9 cellular contexts compared by ENCODE assay signal in the genomic region with DNA sequence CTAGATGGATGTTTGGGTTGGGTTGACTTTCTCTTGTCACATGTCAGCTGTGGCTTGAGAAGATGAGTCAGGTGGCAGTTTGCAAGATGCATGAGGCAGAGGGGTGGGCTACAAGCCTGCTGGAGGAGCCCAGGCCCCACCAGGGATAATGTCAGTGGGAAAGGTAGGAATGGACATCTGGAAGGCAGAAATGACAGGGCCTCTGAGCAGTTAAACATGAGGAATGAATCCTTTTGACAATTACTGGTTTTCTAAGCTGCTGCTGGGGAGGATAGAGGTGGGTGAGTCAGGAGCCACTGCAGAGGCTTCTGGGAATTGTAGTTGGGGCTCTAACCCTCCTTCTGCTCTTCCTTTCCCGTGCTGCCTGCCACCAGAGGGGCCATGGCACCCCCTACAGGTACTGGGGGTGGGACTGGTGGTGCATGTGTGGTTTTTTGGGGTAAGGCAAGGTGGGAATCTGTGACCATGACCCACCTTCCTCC. TPM values are rescaled to one million over a fixed set of nuclear protein-coding genes. Genes with fewer than 3 reads are reported as not detected.
DNase-seq lines count a peak whose midpoint lies in the region; ATAC-seq and TF ChIP-seq lines count a peak whose summit lies in the region.
"Had no signal": no experiment of that assay in that cellular context is flagged by ENCODE, and none has a peak within 500 bp of the region (broad histone marks: within the 10 kb centered on the region; RNA-seq: fewer than 3 reads in every experiment).

No MANE protein-coding gene starts in this region.

- in situ Hi-C loops in SK-MEL-5 (cut with HindIII; ENCODE audit: low pct_unique_long_range_greater_than_20kb, low sequenced_read_pairs) = no loop called here

- H3K9me3 ChIP-seq in body of pancreas = no peaks in the 10 kb centered on the region

- ATAC-seq in body of pancreas = peak; percentile 35
- ATAC-seq in stimulated activated effector memory CD8-positive, alpha-beta T cell treated with anti-CD3 and anti-CD28 coated beads, Interleukin-12 subunit alpha, Interleukin-12 subunit beta, amount 100 ng/mL, for 72 hours = peak; percentile 89
- ATAC-seq in HG03565 (IDR thresholded peaks at IDR 0.05; ENCODE audit: unreplicated experiment) = no peak
- ATAC-seq in HG02870 (IDR thresholded peaks at IDR 0.05; ENCODE audit: unreplicated experiment) = no peak

- no peak for TF ChIP-seq POLR2A in body of pancreas (IDR thresholded peaks at IDR 0.05)

- no peaks in the 10 kb centered on the region for H3K4me1 ChIP-seq in body of pancreas

- H3K4me1 Mint-ChIP-seq in stimulated activated effector memory CD8-positive, alpha-beta T cell treated with anti-CD3 and anti-CD28 coated beads, Interleukin-12 subunit alpha, Interleukin-12 subunit beta, amount 100 ng/mL, for 72 hours = peaks cover 14% of the 10 kb centered on the region

- H3K27ac Mint-ChIP-seq in stimulated activated effector memory CD8-positive, alpha-beta T cell treated with anti-CD3 and anti-CD28 coated beads, Interleukin-12 subunit alpha, Interleukin-12 subunit beta, amount 100 ng/mL, for 72 hours = peak overlapping the region; percentile 26

- 56 to 67% methylated on average over 1 of the region's 1 CpG for WGBS in body of pancreas, 2 donors

- intact Hi-C loops in body of pancreas (cut with DNase I) = no loop called here

- H3K36me3 ChIP-seq in body of pancreas (replicated peaks in 1 of 2; ENCODE audit: insufficient read depth in 1 of 2, low read depth in 2 of 2) = peaks cover 16 to 35% of the 10 kb centered on the region in 2 donors

- H3K27me3 ChIP-seq in body of pancreas = no peaks in the 10 kb centered on the region

- no peak overlapping the region for H3K4me3 ChIP-seq in body of pancreas

- peaks cover 92% of the 10 kb centered on the region for H3K36me3 Mint-ChIP-seq in stimulated activated effector memory CD8-positive, alpha-beta T cell treated with anti-CD3 and anti-CD28 coated beads, Interleukin-12 subunit alpha, Interleukin-12 subunit beta, amount 100 ng/mL, for 72 hours

- H3K4me3 Mint-ChIP-seq in stimulated activated effector memory CD8-positive, alpha-beta T cell treated with anti-CD3 and anti-CD28 coated beads, Interleukin-12 subunit alpha, Interleukin-12 subunit beta, amount 100 ng/mL, for 72 hours = no peak overlapping the region

- DNase-seq in activated CD4-positive, alpha-beta T cell treated with anti-CD3 and anti-CD28 coated beads for 1 hour = peak; percentile 41
- DNase-seq in activated CD4-positive, alpha-beta T cell treated with anti-CD3 and anti-CD28 coated beads, Interleukin-2, amount 50 U/mL, for 1 hour = no peak
- DNase-seq in SK-MEL-5 (ENCODE audit: low read depth, low spot score) = peak; percentile 31
- DNase-seq in body of pancreas = no peak
- peak in 1 of 2 donors; percentile 69 for DNase-seq in stimulated activated effector memory CD8-positive, alpha-beta T cell treated with anti-CD3 and anti-CD28 coated beads, Interleukin-12 subunit alpha, Interleukin-12 subunit beta, amount 100 ng/mL, for 72 hours (ENCODE audit: low spot score in 2 of 2)
- DNase-seq in glomerular visceral epithelial cell (ENCODE audit: extremely low spot score) = no peak

- H3K27ac ChIP-seq in body of pancreas = no peak overlapping the region
- H3K27ac ChIP-seq: HL-60 had no signal

- peak in 1 of 7 experiments; percentile 4 for TF ChIP-seq CTCF in body of pancreas (IDR thresholded peaks at IDR 0.05)

- no peaks in the 10 kb centered on the region for H3K9me3 Mint-ChIP-seq in stimulated activated effector memory CD8-positive, alpha-beta T cell treated with anti-CD3 and anti-CD28 coated beads, Interleukin-12 subunit alpha, Interleukin-12 subunit beta, amount 100 ng/mL, for 72 hours

RNA-seq across cellular contexts. Expression of gene SLC52A1, which starts 15.7 kb away (rescaled TPM):
- not detected in 2 replicates for total RNA-seq in SK-MEL-5 (2014; rRNA removed; shearing (Covaris generic))
- not detected in 2 replicates for polyA plus RNA-seq in SK-MEL-5 (2015; cell fraction: cytosol; rRNA removed)
- polyA plus RNA-seq in SK-MEL-5 (2015; cell fraction: nucleus; rRNA removed) = not detected in 2 replicates
- total RNA-seq in body of pancreas = not detected

RNA-seq across cellular contexts. Expression of gene KIF1C, which starts 21.8 kb away (rescaled TPM):
- 48.2 and 54.7 TPM in 2 replicates for total RNA-seq in SK-MEL-5 (2014; rRNA removed; shearing (Covaris generic))
- 46.8 and 60.9 TPM in 2 replicates for polyA plus RNA-seq in SK-MEL-5 (2015; cell fraction: cytosol; rRNA removed)
- polyA plus RNA-seq in SK-MEL-5 (2015; cell fraction: nucleus; rRNA removed) = 23.4 and 36.3 TPM in 2 replicates
- 10 to 100 TPM; 43.1 to 54.4 TPM for total RNA-seq in body of pancreas

RNA-seq across cellular contexts. Expression of gene INCA1, which starts 22.2 kb away (rescaled TPM):
- 0.16 and 0.24 TPM in 2 replicates for total RNA-seq in SK-MEL-5 (2014; rRNA removed; shearing (Covaris generic))
- polyA plus RNA-seq in SK-MEL-5 (2015; cell fraction: cytosol; rRNA removed) = 0.19 and 0.29 TPM in 2 replicates
- 0.86 TPM in 1 of 2 replicates, not detected in the other for polyA plus RNA-seq in SK-MEL-5 (2015; cell fraction: nucleus; rRNA removed)
- total RNA-seq in body of pancreas = 1 to 10 TPM in 1 of 2 donors, not detected in 1; 1.0 TPM

RNA-seq across cellular contexts. Expression of gene CAMTA2, which starts 32.0 kb away (rescaled TPM):
- total RNA-seq in SK-MEL-5 (2014; rRNA removed; shearing (Covaris generic)) = 4.4 and 5.6 TPM in 2 replicates
- 31.7 and 45.4 TPM in 2 replicates for polyA plus RNA-seq in SK-MEL-5 (2015; cell fraction: cytosol; rRNA removed)
- polyA plus RNA-seq in SK-MEL-5 (2015; cell fraction: nucleus; rRNA removed) = 56.5 and 59.3 TPM in 2 replicates
- 10 to 100 TPM; 17.1 to 48.8 TPM for total RNA-seq in body of pancreas

RNA-seq across cellular contexts. Expression of gene SPAG7, which starts 51.9 kb away (rescaled TPM):
- total RNA-seq in SK-MEL-5 (2014; rRNA removed; shearing (Covaris generic)) = 41.6 and 55.3 TPM in 2 replicates
- polyA plus RNA-seq in SK-MEL-5 (2015; cell fraction: cytosol; rRNA removed) = 42.9 and 43.0 TPM in 2 replicates
- 33.6 and 37.1 TPM in 2 replicates for polyA plus RNA-seq in SK-MEL-5 (2015; cell fraction: nucleus; rRNA removed)
- total RNA-seq in body of pancreas = 10 to 100 TPM; 26.2 to 29.0 TPM

Comparison
In these comparisons a context has a peak if more than half of its experiments do, and no peak if none do; other contexts are left out.
1. DNase-seq: peak in activated CD4-positive, alpha-beta T cell treated with anti-CD3 and anti-CD28 coated beads for 1 hour (single experiment) and SK-MEL-5 (single experiment); none in activated CD4-positive, alpha-beta T cell treated with anti-CD3 and anti-CD28 coated beads, Interleukin-2, amount 50 U/mL, for 1 hour (single experiment), body of pancreas (0 of 4) and glomerular visceral epithelial cell (single experiment).
2. ATAC-seq: peak in body of pancreas (single experiment) and stimulated activated effector memory CD8-positive, alpha-beta T cell treated with anti-CD3 and anti-CD28 coated beads, Interleukin-12 subunit alpha, Interleukin-12 subunit beta, amount 100 ng/mL, for 72 hours (single experiment); none in HG03565 (single experiment) and HG02870 (single experiment).